Comparison of ENCODE assay signal across 15 cellular contexts in genomic region chr5:133227897-133228296, GRCh38.
DNase-seq lines count a peak whose midpoint lies in the region; ATAC-seq and TF ChIP-seq lines count a peak whose summit lies in the region.
"Had no signal": no experiment of that assay in that cellular context is flagged by ENCODE, and none has a peak within 500 bp of the region (broad histone marks: within the 10 kb centered on the region; RNA-seq: fewer than 3 reads in every experiment).

No MANE protein-coding gene starts in this region.

- H3K27ac ChIP-seq in epithelial cell of prostate = peak overlapping the region; percentile 95
- H3K27ac ChIP-seq in dorsolateral prefrontal cortex = no peak overlapping the region

- POLR2A ChIA-PET in MCF 10A (lab: Yijun Ruan, JAX) = interaction anchor here (0.8 to 9.5 kb wide), 11 partner anchors 8 to 117 kb away, joined by 3 to 96 read pairs (median 7); no protein-coding TSS in a partner anchor

- TSS peak; percentile 34 for BruUV-seq in MCF 10A (replicated peaks; lab: Mats Ljungman, UMichigan)

- TF ChIP-seq CTCF in MCF 10A (IDR thresholded peaks at IDR 0.05; ENCODE audit: unreplicated experiment) (no peak), dorsolateral prefrontal cortex (IDR thresholded peaks at IDR 0.05 in 54 of 56, conservative IDR thresholded peaks at IDR 0.05 in 2 of 56; ENCODE audit: low read depth in 1 of 56, partially characterized antibody in 56 of 56) (no peak)

- CTCF ChIA-PET in MCF 10A (lab: Yijun Ruan, JAX) = interaction anchor here (0.9 to 2.4 kb wide), 5 partner anchors 60 to 228 kb away, joined by 3 to 16 read pairs (median 5); no protein-coding TSS in a partner anchor

- no peak for ATAC-seq in HG02981 (IDR thresholded peaks at IDR 0.05; ENCODE audit: unreplicated experiment)

- DNase-seq in MCF 10A (ENCODE audit: unreplicated experiment) (no peak), epithelial cell of prostate (ENCODE audit: low read depth, low spot score) (no peak), posterior vena cava (ENCODE audit: low spot score) (peak; percentile 23), UCSD-AML1 (lab: John Stamatoyannopoulos, UW; ENCODE audit: unreplicated experiment) (no peak), dorsolateral prefrontal cortex (no peak), NCI-H2196 treated with DMSO at 0.1 percent for 48 hours (lab: John Stamatoyannopoulos, UW; ENCODE audit: unreplicated experiment) (no peak)
- DNase-seq: ACHN; BE2C; C1 segment of cervical spinal cord; CD4-positive, CD25-positive, alpha-beta regulatory T cell; CD8-positive, alpha-beta memory T cell; COR-L47; DMS 273 treated with DMSO at 0.1 percent for 48 hours; H9 had no signal

- peaks cover 67% of the 10 kb centered on the region for H3K4me1 Mint-ChIP-seq in MCF 10A (ENCODE audit: insufficient read depth, unreplicated experiment)
- H3K4me1 Mint-ChIP-seq: CD4-positive, CD25-positive, alpha-beta regulatory T cell; CD8-positive, alpha-beta memory T cell had no signal

- intact Hi-C loops in MCF 10A (cut with micrococcal nuclease) = loop anchor here (2.0 kb wide), 1 partner anchor 17 kb away; no protein-coding TSS in a partner anchor
- intact Hi-C loops in posterior vena cava (cut with DNase I) = no loop called here
- intact Hi-C loops in dorsolateral prefrontal cortex (cut with DNase I) = no loop called here

- no peaks in the 10 kb centered on the region for H3K27me3 ChIP-seq in dorsolateral prefrontal cortex
- H3K27me3 ChIP-seq: BE2C had no signal

- no peak overlapping the region for H3K4me3 ChIP-seq in dorsolateral prefrontal cortex

- no peaks in the 10 kb centered on the region for H3K9me3 Mint-ChIP-seq in MCF 10A (ENCODE audit: unreplicated experiment)
- H3K9me3 Mint-ChIP-seq: CD4-positive, CD25-positive, alpha-beta regulatory T cell; CD8-positive, alpha-beta memory T cell; H9 had no signal

- H3K36me3 Mint-ChIP-seq in MCF 10A (ENCODE audit: insufficient read depth, unreplicated experiment) = peaks cover 6% of the 10 kb centered on the region
- H3K36me3 Mint-ChIP-seq: CD4-positive, CD25-positive, alpha-beta regulatory T cell; CD8-positive, alpha-beta memory T cell had no signal

- H3K27ac Mint-ChIP-seq in MCF 10A (ENCODE audit: low read depth, unreplicated experiment) = peak overlapping the region; percentile 69
- H3K27ac Mint-ChIP-seq: CD4-positive, CD25-positive, alpha-beta regulatory T cell; CD8-positive, alpha-beta memory T cell; H9 had no signal

- H3K4me3 Mint-ChIP-seq in MCF 10A (ENCODE audit: unreplicated experiment) = no peak overlapping the region
- H3K4me3 Mint-ChIP-seq: CD4-positive, CD25-positive, alpha-beta regulatory T cell; CD8-positive, alpha-beta memory T cell; H9 had no signal

- no peaks in the 10 kb centered on the region for H3K27me3 Mint-ChIP-seq in MCF 10A (ENCODE audit: insufficient read depth, unreplicated experiment)
